ENCODE assay signal across 3 cellular contexts in genomic region chr17:48623583-48623982, GRCh38.
TF ChIP-seq lines count a peak whose summit lies in the region.

No MANE protein-coding gene starts in this region.

TF ChIP-seq in A549, 52 proteins besides CTCF, POLR2A, EP300 and RAD21:
- TF ChIP-seq SREBF2 (IDR thresholded peaks at IDR 0.05) (no peak), FOSL2 (IDR thresholded peaks at IDR 0.05) (no peak), FOSL2 (CRISPR knock-in tag; IDR thresholded peaks at IDR 0.05) (no peak), TP53 (CRISPR knock-in tag; IDR thresholded peaks at IDR 0.05) (no peak), CHD4 (IDR thresholded peaks at IDR 0.05; ENCODE audit: borderline replicate concordance) (no peak), NPAS2 (CRISPR knock-in tag; IDR thresholded peaks at IDR 0.05; ENCODE audit: borderline replicate concordance) (no peak), TFCP2L1 (CRISPR knock-in tag; IDR thresholded peaks at IDR 0.05) (no peak), JUNB (IDR thresholded peaks at IDR 0.05) (no peak), PHF8 (IDR thresholded peaks at IDR 0.05; ENCODE audit: borderline replicate concordance, low read depth) (no peak), RARB (CRISPR knock-in tag; IDR thresholded peaks at IDR 0.05) (no peak), ZNF302 (CRISPR knock-in tag; IDR thresholded peaks at IDR 0.05) (no peak), GATA3 (IDR thresholded peaks at IDR 0.05; ENCODE audit: borderline replicate concordance) (no peak), KDM1A (IDR thresholded peaks at IDR 0.05; ENCODE audit: low read depth) (no peak)
- TF ChIP-seq, protein P1, sequence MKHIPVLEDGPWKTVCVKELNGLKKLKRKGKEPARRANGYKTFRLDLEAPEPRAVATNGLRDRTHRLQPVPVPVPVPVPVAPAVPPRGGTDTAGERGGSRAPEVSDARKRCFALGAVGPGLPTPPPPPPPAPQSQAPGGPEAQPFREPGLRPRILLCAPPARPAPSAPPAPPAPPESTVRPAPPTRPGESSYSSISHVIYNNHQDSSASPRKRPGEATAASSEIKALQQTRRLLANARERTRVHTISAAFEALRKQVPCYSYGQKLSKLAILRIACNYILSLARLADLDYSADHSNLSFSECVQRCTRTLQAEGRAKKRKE (CRISPR knock-in tag; IDR thresholded peaks at IDR 0.05; ENCODE audit: low read depth) = no peak
- TF ChIP-seq, protein P2, sequence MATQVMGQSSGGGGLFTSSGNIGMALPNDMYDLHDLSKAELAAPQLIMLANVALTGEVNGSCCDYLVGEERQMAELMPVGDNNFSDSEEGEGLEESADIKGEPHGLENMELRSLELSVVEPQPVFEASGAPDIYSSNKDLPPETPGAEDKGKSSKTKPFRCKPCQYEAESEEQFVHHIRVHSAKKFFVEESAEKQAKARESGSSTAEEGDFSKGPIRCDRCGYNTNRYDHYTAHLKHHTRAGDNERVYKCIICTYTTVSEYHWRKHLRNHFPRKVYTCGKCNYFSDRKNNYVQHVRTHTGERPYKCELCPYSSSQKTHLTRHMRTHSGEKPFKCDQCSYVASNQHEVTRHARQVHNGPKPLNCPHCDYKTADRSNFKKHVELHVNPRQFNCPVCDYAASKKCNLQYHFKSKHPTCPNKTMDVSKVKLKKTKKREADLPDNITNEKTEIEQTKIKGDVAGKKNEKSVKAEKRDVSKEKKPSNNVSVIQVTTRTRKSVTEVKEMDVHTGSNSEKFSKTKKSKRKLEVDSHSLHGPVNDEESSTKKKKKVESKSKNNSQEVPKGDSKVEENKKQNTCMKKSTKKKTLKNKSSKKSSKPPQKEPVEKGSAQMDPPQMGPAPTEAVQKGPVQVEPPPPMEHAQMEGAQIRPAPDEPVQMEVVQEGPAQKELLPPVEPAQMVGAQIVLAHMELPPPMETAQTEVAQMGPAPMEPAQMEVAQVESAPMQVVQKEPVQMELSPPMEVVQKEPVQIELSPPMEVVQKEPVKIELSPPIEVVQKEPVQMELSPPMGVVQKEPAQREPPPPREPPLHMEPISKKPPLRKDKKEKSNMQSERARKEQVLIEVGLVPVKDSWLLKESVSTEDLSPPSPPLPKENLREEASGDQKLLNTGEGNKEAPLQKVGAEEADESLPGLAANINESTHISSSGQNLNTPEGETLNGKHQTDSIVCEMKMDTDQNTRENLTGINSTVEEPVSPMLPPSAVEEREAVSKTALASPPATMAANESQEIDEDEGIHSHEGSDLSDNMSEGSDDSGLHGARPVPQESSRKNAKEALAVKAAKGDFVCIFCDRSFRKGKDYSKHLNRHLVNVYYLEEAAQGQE (IDR thresholded peaks at IDR 0.05) = no peak
TF ChIP-seq in A549: peak in this region for 0.

TF ChIP-seq in IMR-90, 13 proteins besides CTCF, POLR2A, EP300 and RAD21:
- no peak for TF ChIP-seq ELK1 (IDR thresholded peaks at IDR 0.05; ENCODE audit: borderline replicate concordance, low read depth, low read length)
- TF ChIP-seq MAZ (IDR thresholded peaks at IDR 0.05; ENCODE audit: borderline replicate concordance, low read depth, low read length) = no peak
- TF ChIP-seq RCOR1 (IDR thresholded peaks at IDR 0.05; ENCODE audit: insufficient replicate concordance, low read length) = no peak
- no peak for TF ChIP-seq NFE2L2 (IDR thresholded peaks at IDR 0.05; ENCODE audit: low read depth, low read length)

TF ChIP-seq in endothelial cell of umbilical vein, 7 proteins besides CTCF, POLR2A, EP300 and RAD21:
- TF ChIP-seq POLR2AphosphoS5 (IDR thresholded peaks at IDR 0.05; ENCODE audit: insufficient read depth, low read depth, low read length) (no peak), EZH2 (IDR thresholded peaks at IDR 0.05; ENCODE audit: borderline replicate concordance, low read depth, low read length, severe bottlenecking) (peak; percentile 18)
